15 cellular contexts compared by ENCODE assay signal in the genomic region with DNA sequence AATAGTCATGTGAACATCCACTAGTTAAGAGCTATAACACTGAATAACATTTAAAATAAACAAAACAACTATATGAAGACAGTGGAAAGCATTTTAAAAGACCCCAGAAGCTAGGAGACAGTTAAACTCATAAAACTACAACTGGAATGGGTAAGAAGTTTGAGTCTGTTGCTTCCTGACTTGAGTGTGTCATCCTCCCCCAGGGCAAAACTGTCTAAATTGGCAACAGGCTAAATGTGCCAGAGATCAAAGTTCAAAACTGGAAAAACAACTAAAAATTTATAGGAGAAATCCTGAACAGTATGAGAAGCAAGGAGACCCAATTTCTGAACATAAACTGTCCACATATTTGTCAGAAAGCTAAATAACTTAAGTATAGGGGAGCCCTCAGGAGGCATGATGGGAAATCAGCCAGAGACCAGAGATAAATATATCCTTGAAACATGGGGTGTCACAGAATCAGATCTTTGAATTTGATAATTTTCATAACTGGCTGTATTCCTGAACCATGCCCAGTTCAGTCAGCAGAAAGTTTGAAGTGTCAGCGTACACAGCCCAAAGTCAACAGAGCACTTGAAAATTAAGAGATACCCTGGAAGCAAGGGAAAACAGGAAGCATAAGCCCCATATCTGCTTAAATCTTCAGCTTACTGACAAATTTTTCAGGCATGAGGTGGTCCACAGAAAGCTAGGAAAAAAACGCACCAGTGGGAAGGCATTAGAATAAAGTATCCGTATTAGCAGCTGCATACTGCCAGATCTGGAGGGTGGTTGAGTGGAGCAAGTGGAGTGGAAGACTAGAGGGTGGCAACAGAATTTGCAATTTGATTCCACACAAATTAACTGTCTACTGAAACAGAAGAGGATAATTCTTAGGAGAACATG.
"Had no signal": no experiment of that assay in that cellular context is flagged by ENCODE, and none has a peak within 500 bp of the region (broad histone marks: within the 10 kb centered on the region; RNA-seq: fewer than 3 reads in every experiment).

No MANE protein-coding gene starts in this region.

- DNase-seq: activated CD4-positive, alpha-beta T cell treated with anti-CD3 and anti-CD28 coated beads, Interleukin-2, amount 10 ng/mL, durations not matched to agents 7 days and 5 days; activated CD8-positive, alpha-beta memory T cell treated with anti-CD3 and anti-CD28 coated beads, Interleukin-2, amount 50 U/mL, for 48 hours; activated gamma-delta T cell treated with Interleukin-2 at 50 U/mL for 16 hours; activated T-cell treated with anti-CD3 and anti-CD28 coated beads, Interleukin-2, amount 50 U/mL, for 72 hours; amygdala; body of pancreas; effector CD8-positive, alpha-beta T cell; gastrocnemius medialis; heart right ventricle; naive B cell; stimulated activated CD4-positive, alpha-beta T cell treated with anti-CD3 and anti-CD28 coated beads, Interleukin-2, amount 100 ng/mL, for 48 hours; thyroid gland; uterus had no signal

- H3K36me3 ChIP-seq: gastrocnemius medialis, heart right ventricle, thyroid gland, uterus had no signal

- H3K4me1 ChIP-seq: body of pancreas, gastrocnemius medialis, heart right ventricle, thyroid gland, uterus had no signal

- ATAC-seq: activated T-cell treated with anti-CD3 and anti-CD28 coated beads, Interleukin-2, amount 50 U/mL, for 72 hours; body of pancreas; gastrocnemius medialis; heart right ventricle; left lobe of liver; stimulated activated memory B cell treated with anti-CD40 and anti-IgM and Interleukin-4, amounts not matched to agents 10 μg/mL and 1 μg/mL and 100 μg/mL, for 72 hours had no signal

- H3K27ac ChIP-seq: body of pancreas, gastrocnemius medialis, heart right ventricle, thyroid gland, uterus had no signal

- H3K27me3 ChIP-seq: body of pancreas, gastrocnemius medialis, heart right ventricle, thyroid gland, uterus had no signal

- H3K4me3 ChIP-seq: gastrocnemius medialis, heart right ventricle, thyroid gland, uterus had no signal

- H3K9me3 ChIP-seq: body of pancreas, gastrocnemius medialis, thyroid gland had no signal
